Comparison of ENCODE assay signal across 1 cellular context in the genomic region with DNA sequence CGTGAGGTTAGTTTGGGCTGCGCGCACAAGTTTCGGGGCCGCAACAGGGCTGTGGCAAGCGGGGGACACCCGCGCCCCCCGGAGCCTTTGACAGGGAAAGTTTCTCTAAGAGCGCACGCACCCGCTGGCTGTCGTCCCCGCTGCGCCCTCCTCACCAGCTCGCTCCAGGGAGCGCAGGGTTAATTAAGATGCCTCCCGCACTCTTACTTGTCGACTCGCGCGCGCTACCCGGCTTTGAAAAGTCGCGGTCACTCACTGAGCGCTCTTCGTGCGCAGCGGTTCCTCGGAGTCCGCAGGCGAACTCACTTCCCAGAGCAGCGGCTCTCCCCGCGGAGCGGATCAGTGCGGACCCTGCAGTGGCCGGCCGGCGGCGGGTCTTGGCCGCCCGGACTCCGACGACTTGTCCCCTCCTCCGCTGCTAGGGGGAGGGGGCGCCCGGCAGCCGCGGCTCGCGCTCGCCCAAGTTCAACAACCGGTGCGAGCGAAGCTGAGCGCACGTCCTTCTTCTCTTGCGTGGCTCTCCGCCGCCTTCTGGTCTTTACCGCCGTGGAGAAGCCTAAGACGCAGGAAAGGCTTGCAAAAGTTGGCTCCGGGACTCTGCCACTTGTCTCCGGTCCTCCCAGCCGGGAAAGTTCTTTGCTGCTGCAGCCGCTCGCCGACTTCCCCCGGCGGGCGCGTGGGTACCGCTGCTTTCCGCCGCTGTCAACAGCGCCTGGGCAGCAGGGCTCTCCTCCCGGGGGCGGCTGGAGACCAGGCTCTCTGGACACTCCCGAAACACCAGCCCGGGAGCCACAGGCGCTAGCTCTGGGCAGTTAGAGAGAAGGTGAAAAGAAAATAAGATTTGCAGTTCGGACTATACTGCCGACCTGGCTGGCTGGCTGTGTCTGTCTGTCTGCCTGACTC.
TF ChIP-seq lines count a peak whose summit lies in the region.

No MANE protein-coding gene starts in this region.

TF ChIP-seq in GM23338, 12 proteins besides CTCF, POLR2A, EP300 and RAD21 (continued from another document):
- TF ChIP-seq, protein P1, sequence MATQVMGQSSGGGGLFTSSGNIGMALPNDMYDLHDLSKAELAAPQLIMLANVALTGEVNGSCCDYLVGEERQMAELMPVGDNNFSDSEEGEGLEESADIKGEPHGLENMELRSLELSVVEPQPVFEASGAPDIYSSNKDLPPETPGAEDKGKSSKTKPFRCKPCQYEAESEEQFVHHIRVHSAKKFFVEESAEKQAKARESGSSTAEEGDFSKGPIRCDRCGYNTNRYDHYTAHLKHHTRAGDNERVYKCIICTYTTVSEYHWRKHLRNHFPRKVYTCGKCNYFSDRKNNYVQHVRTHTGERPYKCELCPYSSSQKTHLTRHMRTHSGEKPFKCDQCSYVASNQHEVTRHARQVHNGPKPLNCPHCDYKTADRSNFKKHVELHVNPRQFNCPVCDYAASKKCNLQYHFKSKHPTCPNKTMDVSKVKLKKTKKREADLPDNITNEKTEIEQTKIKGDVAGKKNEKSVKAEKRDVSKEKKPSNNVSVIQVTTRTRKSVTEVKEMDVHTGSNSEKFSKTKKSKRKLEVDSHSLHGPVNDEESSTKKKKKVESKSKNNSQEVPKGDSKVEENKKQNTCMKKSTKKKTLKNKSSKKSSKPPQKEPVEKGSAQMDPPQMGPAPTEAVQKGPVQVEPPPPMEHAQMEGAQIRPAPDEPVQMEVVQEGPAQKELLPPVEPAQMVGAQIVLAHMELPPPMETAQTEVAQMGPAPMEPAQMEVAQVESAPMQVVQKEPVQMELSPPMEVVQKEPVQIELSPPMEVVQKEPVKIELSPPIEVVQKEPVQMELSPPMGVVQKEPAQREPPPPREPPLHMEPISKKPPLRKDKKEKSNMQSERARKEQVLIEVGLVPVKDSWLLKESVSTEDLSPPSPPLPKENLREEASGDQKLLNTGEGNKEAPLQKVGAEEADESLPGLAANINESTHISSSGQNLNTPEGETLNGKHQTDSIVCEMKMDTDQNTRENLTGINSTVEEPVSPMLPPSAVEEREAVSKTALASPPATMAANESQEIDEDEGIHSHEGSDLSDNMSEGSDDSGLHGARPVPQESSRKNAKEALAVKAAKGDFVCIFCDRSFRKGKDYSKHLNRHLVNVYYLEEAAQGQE (IDR thresholded peaks at IDR 0.05; ENCODE audit: unreplicated experiment), result no peak
- no peak for TF ChIP-seq NANOG (IDR thresholded peaks at IDR 0.05; ENCODE audit: borderline replicate concordance)
- no peak for TF ChIP-seq ZNF331 (CRISPR knock-in tag; IDR thresholded peaks at IDR 0.05; ENCODE audit: low read depth)
- no peak for TF ChIP-seq JUNB (IDR thresholded peaks at IDR 0.05; ENCODE audit: unreplicated experiment)
- no peak for TF ChIP-seq EZH2phosphoT487 (IDR thresholded peaks at IDR 0.05; ENCODE audit: unreplicated experiment)
- TF ChIP-seq, protein P2, sequence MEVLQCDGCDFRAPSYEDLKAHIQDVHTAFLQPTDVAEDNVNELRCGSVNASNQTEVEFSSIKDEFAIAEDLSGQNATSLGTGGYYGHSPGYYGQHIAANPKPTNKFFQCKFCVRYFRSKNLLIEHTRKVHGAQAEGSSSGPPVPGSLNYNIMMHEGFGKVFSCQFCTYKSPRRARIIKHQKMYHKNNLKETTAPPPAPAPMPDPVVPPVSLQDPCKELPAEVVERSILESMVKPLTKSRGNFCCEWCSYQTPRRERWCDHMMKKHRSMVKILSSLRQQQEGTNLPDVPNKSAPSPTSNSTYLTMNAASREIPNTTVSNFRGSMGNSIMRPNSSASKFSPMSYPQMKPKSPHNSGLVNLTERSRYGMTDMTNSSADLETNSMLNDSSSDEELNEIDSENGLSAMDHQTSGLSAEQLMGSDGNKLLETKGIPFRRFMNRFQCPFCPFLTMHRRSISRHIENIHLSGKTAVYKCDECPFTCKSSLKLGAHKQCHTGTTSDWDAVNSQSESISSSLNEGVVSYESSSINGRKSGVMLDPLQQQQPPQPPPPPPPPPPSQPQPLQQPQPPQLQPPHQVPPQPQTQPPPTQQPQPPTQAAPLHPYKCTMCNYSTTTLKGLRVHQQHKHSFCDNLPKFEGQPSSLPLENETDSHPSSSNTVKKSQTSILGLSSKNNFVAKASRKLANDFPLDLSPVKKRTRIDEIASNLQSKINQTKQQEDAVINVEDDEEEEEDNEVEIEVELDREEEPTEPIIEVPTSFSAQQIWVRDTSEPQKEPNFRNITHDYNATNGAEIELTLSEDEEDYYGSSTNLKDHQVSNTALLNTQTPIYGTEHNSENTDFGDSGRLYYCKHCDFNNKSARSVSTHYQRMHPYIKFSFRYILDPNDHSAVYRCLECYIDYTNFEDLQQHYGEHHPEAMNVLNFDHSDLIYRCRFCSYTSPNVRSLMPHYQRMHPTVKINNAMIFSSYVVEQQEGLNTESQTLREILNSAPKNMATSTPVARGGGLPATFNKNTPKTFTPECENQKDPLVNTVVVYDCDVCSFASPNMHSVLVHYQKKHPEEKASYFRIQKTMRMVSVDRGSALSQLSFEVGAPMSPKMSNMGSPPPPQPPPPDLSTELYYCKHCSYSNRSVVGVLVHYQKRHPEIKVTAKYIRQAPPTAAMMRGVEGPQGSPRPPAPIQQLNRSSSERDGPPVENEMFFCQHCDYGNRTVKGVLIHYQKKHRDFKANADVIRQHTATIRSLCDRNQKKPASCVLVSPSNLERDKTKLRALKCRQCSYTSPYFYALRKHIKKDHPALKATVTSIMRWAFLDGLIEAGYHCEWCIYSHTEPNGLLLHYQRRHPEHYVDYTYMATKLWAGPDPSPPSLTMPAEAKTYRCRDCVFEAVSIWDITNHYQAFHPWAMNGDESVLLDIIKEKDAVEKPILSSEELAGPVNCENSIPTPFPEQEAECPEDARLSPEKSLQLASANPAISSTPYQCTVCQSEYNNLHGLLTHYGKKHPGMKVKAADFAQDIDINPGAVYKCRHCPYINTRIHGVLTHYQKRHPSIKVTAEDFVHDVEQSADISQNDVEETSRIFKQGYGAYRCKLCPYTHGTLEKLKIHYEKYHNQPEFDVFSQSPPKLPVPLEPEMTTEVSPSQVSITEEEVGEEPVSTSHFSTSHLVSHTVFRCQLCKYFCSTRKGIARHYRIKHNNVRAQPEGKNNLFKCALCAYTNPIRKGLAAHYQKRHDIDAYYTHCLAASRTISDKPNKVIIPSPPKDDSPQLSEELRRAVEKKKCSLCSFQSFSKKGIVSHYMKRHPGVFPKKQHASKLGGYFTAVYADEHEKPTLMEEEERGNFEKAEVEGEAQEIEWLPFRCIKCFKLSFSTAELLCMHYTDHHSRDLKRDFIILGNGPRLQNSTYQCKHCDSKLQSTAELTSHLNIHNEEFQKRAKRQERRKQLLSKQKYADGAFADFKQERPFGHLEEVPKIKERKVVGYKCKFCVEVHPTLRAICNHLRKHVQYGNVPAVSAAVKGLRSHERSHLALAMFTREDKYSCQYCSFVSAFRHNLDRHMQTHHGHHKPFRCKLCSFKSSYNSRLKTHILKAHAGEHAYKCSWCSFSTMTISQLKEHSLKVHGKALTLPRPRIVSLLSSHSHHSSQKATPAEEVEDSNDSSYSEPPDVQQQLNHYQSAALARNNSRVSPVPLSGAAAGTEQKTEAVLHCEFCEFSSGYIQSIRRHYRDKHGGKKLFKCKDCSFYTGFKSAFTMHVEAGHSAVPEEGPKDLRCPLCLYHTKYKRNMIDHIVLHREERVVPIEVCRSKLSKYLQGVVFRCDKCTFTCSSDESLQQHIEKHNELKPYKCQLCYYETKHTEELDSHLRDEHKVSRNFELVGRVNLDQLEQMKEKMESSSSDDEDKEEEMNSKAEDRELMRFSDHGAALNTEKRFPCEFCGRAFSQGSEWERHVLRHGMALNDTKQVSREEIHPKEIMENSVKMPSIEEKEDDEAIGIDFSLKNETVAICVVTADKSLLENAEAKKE (CRISPR knock-in tag; IDR thresholded peaks at IDR 0.05), result no peak
- TF ChIP-seq POLR2AphosphoS5 (IDR thresholded peaks at IDR 0.05; ENCODE audit: low read depth), result no peak
- TF ChIP-seq STAT1 (IDR thresholded peaks at IDR 0.05; ENCODE audit: unreplicated experiment), result no peak
- no peak for TF ChIP-seq CREB1 (CRISPR knock-in tag; IDR thresholded peaks at IDR 0.05; ENCODE audit: low read depth)
- TF ChIP-seq ZNF114 (CRISPR knock-in tag; IDR thresholded peaks at IDR 0.05), result no peak
